ENCODE assay signal across 13 cellular contexts in the genomic region with DNA sequence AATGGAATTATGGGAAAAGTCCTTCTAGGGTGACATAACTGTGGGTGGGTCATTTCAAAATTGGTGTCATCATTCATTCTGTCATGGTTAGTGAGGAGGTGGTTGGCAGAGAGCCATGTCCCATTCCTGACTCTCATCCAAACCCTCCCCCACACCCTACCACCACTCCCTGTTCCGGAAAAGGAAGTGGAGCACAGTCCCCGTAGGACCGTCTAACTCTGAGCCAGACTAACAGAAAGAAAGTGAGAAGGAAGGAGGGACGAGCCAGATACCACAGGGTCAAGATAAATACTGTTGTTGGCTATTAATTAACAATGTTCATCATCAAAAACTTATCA. TPM values are rescaled to one million over a fixed set of nuclear protein-coding genes. Genes with fewer than 3 reads are reported as not detected.
DNase-seq lines count a peak whose midpoint lies in the region; ATAC-seq and TF ChIP-seq lines count a peak whose summit lies in the region.
"Had no signal": no experiment of that assay in that cellular context is flagged by ENCODE, and none has a peak within 500 bp of the region (broad histone marks: within the 10 kb centered on the region; RNA-seq: fewer than 3 reads in every experiment).

No MANE protein-coding gene starts in this region.

- H3K27ac Mint-ChIP-seq in stimulated activated effector memory CD8-positive, alpha-beta T cell treated with anti-CD3 and anti-CD28 coated beads, Interleukin-12 subunit alpha, Interleukin-12 subunit beta, amount 100 ng/mL, for 72 hours = no peak overlapping the region

- H3K9me3 Mint-ChIP-seq in stimulated activated effector memory CD8-positive, alpha-beta T cell treated with anti-CD3 and anti-CD28 coated beads, Interleukin-12 subunit alpha, Interleukin-12 subunit beta, amount 100 ng/mL, for 72 hours = no peaks in the 10 kb centered on the region

- peaks cover 11% of the 10 kb centered on the region for H3K4me1 Mint-ChIP-seq in stimulated activated effector memory CD8-positive, alpha-beta T cell treated with anti-CD3 and anti-CD28 coated beads, Interleukin-12 subunit alpha, Interleukin-12 subunit beta, amount 100 ng/mL, for 72 hours

- DNase-seq in EH (ENCODE audit: low read depth) (peak; percentile 56), NCI-H69 (lab: John Stamatoyannopoulos, UW) (peak; percentile 54), epithelial cell of esophagus (ENCODE audit: low read depth) (peak; percentile 79), mucosa of gallbladder (ENCODE audit: low spot score) (peak; percentile 84), activated T-cell treated with anti-CD3 and anti-CD28 coated beads for 4 hours (no peak)
- DNase-seq in stimulated activated effector memory CD8-positive, alpha-beta T cell treated with anti-CD3 and anti-CD28 coated beads, Interleukin-12 subunit alpha, Interleukin-12 subunit beta, amount 100 ng/mL, for 72 hours (ENCODE audit: low spot score in 2 of 2) = no peak
- no peak for DNase-seq in activated naive CD4-positive, alpha-beta T cell (lab: John Stamatoyannopoulos, UW)
- DNase-seq: activated gamma-delta T cell; NCI-H2171; stimulated activated CD4-positive, alpha-beta T cell treated with anti-CD3 and anti-CD28 coated beads, Interleukin-2, amount 100 ng/mL, for 48 hours had no signal

- no peak overlapping the region for H3K4me3 Mint-ChIP-seq in stimulated activated effector memory CD8-positive, alpha-beta T cell treated with anti-CD3 and anti-CD28 coated beads, Interleukin-12 subunit alpha, Interleukin-12 subunit beta, amount 100 ng/mL, for 72 hours

- no peak overlapping the region for H3K4me3 ChIP-seq in epithelial cell of esophagus (ENCODE audit: low read length)
- H3K4me3 ChIP-seq: tibial artery had no signal

- TF ChIP-seq CTCF in epithelial cell of esophagus (IDR thresholded peaks at IDR 0.05; ENCODE audit: insufficient read depth, low read depth, low read length, missing control alignments) = no peak

- H3K36me3 Mint-ChIP-seq in stimulated activated effector memory CD8-positive, alpha-beta T cell treated with anti-CD3 and anti-CD28 coated beads, Interleukin-12 subunit alpha, Interleukin-12 subunit beta, amount 100 ng/mL, for 72 hours = no peaks in the 10 kb centered on the region

- no peak for ATAC-seq in stimulated activated effector memory CD8-positive, alpha-beta T cell treated with anti-CD3 and anti-CD28 coated beads, Interleukin-12 subunit alpha, Interleukin-12 subunit beta, amount 100 ng/mL, for 72 hours
- no peak for ATAC-seq in HG03378 (IDR thresholded peaks at IDR 0.05; ENCODE audit: unreplicated experiment)

RNA-seq across cellular contexts. Expression of a gene that starts 4.8 kb away (rescaled TPM):
- total RNA-seq in mucosa of gallbladder = 5.4 TPM

RNA-seq across cellular contexts. Expression of a gene that starts 7.1 kb away (rescaled TPM):
- total RNA-seq in mucosa of gallbladder = 19.6 TPM

RNA-seq across cellular contexts. Expression of a gene that starts 20.3 kb away (rescaled TPM):
- total RNA-seq in mucosa of gallbladder = not detected
- total RNA-seq: T-helper 2 cell treated with Interferon-gamma antibody and Interleukin-4, amounts not matched to agents 100 ng/mL and 5 ng/mL, for 36 hours had no signal

RNA-seq across cellular contexts. Expression of a gene that starts 43.3 kb away (rescaled TPM):
- total RNA-seq in mucosa of gallbladder = 3.1 TPM
- total RNA-seq: T-helper 2 cell treated with Interferon-gamma antibody and Interleukin-4, amounts not matched to agents 100 ng/mL and 5 ng/mL, for 36 hours had no signal

RNA-seq across cellular contexts. Expression of a gene that starts 57.0 kb away (rescaled TPM):
- total RNA-seq in mucosa of gallbladder = 72.4 TPM

Comparison
In these comparisons a context has a peak if more than half of its experiments do, and no peak if none do; other contexts are left out.
1. DNase-seq: peak in EH (single experiment), NCI-H69 (single experiment), epithelial cell of esophagus (single experiment) and mucosa of gallbladder (single experiment); none in activated T-cell treated with anti-CD3 and anti-CD28 coated beads for 4 hours (single experiment), stimulated activated effector memory CD8-positive, alpha-beta T cell treated with anti-CD3 and anti-CD28 coated beads, Interleukin-12 subunit alpha, Interleukin-12 subunit beta, amount 100 ng/mL, for 72 hours (0 of 2) and activated naive CD4-positive, alpha-beta T cell (0 of 4).